Comparison of ENCODE assay signal across 19 cellular contexts in the genomic region with DNA sequence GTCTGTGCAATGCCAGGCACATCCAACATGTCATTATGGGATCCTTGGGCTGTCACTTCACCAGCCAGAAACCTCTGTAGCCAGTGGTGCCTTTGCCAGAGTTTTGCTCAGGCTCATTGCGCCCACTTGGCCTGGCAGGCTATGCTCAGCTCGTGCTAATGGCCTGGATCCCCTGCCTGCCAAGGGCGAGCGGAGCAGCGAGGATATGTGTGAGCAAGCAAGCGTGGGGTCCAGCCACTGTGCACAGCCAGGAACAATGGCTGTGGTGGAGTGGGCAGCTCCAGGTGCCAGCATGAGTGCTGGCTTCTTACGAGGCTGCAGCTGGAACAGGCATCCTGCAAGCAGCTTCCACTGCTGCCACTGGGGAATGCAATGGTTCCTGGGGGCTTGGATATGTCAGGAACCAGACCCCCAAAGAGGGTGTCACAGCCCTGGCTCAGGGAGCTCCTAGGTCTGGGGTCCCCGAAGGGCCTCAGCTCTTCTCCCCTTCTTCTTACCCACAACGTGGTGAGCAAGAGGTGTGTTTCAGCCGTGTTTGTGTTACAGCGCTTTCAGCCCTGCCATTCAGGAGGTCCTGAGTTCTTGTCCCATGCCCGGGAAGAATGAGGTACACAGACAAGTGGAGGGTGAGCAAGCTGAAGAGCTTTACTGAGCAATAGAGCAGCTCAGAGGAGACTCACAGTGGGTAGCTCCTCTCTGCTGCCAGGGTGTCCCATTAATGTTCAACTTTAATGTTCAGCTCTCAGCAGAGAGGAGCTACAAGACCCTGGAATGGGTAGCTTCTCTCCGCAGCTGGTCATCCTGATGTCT. TPM values are rescaled to one million over a fixed set of nuclear protein-coding genes. Genes with fewer than 3 reads are reported as not detected.
DNase-seq lines count a peak whose midpoint lies in the region; ATAC-seq, FAIRE-seq and TF ChIP-seq lines count a peak whose summit lies in the region.
"Had no signal": no experiment of that assay in that cellular context is flagged by ENCODE, and none has a peak within 500 bp of the region (broad histone marks: within the 10 kb centered on the region; RNA-seq: fewer than 3 reads in every experiment).

No MANE protein-coding gene starts in this region.

- no peak overlapping the region for H3K9ac ChIP-seq in kidney (ENCODE audit: low read length in 2 of 2)

- peak; percentile 36 for DNase-seq in DMS53 (lab: John Stamatoyannopoulos, UW)
- no peak for DNase-seq in DMS53 treated with DMSO at 0.1 percent for 48 hours (lab: John Stamatoyannopoulos, UW; ENCODE audit: unreplicated experiment)
- peak; percentile 82 for DNase-seq in RWPE2 (ENCODE audit: low spot score)
- peak; percentile 72 for DNase-seq in kidney
- no peak for DNase-seq in stomach
- no peak for DNase-seq in NCI-H82 treated with DMSO at 0.1 percent for 48 hours (lab: John Stamatoyannopoulos, UW; ENCODE audit: unreplicated experiment)
- DNase-seq: activated CD4-positive, alpha-beta T cell treated with anti-CD3 and anti-CD28 coated beads, Interleukin-2, amount 50 U/mL, for 1 hour; activated T-cell treated with anti-CD3 and anti-CD28 coated beads, Interleukin-2, amount 50 U/mL, for 1 hour; naive B cell; NCI-H1694 treated with DMSO at 0.1 percent for 48 hours; stimulated activated CD4-positive, alpha-beta T cell treated with anti-CD3 and anti-CD28 coated beads, Interleukin-12 subunit alpha, Interleukin-12 subunit beta, amount 100 ng/mL, for 4 hours; stimulated activated naive CD8-positive, alpha-beta T cell treated with anti-CD3 and anti-CD28 coated beads, Interleukin-15, Interleukin-2, amounts not matched to agents 100 U/mL and 50 U/mL, for 24 hours had no signal

- H3K27ac ChIP-seq in RWPE2 (ENCODE audit: poor library complexity, severe bottlenecking) (peak overlapping the region; percentile 99), kidney (ENCODE audit: low read depth in 2 of 2, low read length in 2 of 2) (peak overlapping the region; percentile 59 to 64), stomach (peak overlapping the region; percentile 69 to 94 (median 86))

- ATAC-seq in RWPE2 (ENCODE audit: low read depth) = no peak
- ATAC-seq in GM21825 (IDR thresholded peaks at IDR 0.05; ENCODE audit: unreplicated experiment) = no peak
- ATAC-seq in GM21515 (IDR thresholded peaks at IDR 0.05; ENCODE audit: unreplicated experiment) = no peak
- ATAC-seq: GM12878; stimulated activated naive CD8-positive, alpha-beta T cell treated with anti-CD3 and anti-CD28 coated beads, Interleukin-15, Interleukin-2, amounts not matched to agents 100 U/mL and 50 U/mL, for 24 hours had no signal

- 92 to 97% (median 95%) methylated on average over 4 to 13 of the region's 13 CpGs for WGBS in stomach, 5 donors

- intact Hi-C loops in kidney (cut with DNase I) = no loop called here
- intact Hi-C loops in stomach (cut with DNase I; ENCODE audit: low total_unique reads) = no loop called here

- peaks cover 68% of the 10 kb centered on the region for H3K4me1 ChIP-seq in RWPE2 (ENCODE audit: insufficient read depth, poor library complexity, severe bottlenecking)
- peaks cover 15 to 16% of the 10 kb centered on the region in 2 donors for H3K4me1 ChIP-seq in kidney (ENCODE audit: control insufficient read depth in 1 of 2, insufficient read depth in 1 of 2, low read depth in 1 of 2, low read length in 2 of 2)
- peaks cover 42 to 73% (median 56%) of the 10 kb centered on the region in 4 donors for H3K4me1 ChIP-seq in stomach

- H3K36me3 ChIP-seq in RWPE2 (ENCODE audit: low read depth) = no peaks in the 10 kb centered on the region
- no peaks in the 10 kb centered on the region for H3K36me3 ChIP-seq in kidney (ENCODE audit: control insufficient read depth in 1 of 2, insufficient read depth in 2 of 2, low read length in 2 of 2)
- no peaks in the 10 kb centered on the region for H3K36me3 ChIP-seq in stomach

- TF ChIP-seq EP300 in stomach (IDR thresholded peaks at IDR 0.05) = no peak

- no peaks in the 10 kb centered on the region for H3K9me3 ChIP-seq in RWPE2 (ENCODE audit: severe bottlenecking)
- no peaks in the 10 kb centered on the region for H3K9me3 ChIP-seq in kidney (ENCODE audit: control insufficient read depth in 1 of 2, low read length in 2 of 2)
- H3K9me3 ChIP-seq in stomach = no peaks in the 10 kb centered on the region

- TF ChIP-seq POLR2A in stomach (IDR thresholded peaks at IDR 0.05) = no peak

- TF ChIP-seq CTCF in RWPE2 (IDR thresholded peaks at IDR 0.05; ENCODE audit: poor library complexity, severe bottlenecking) (no peak), kidney (IDR thresholded peaks at IDR 0.05; ENCODE audit: borderline replicate concordance, extremely low read depth, insufficient read depth) (no peak), stomach (IDR thresholded peaks at IDR 0.05) (no peak)

- H3K4me3 ChIP-seq in RWPE2 (ENCODE audit: severe bottlenecking) (no peak overlapping the region), kidney (ENCODE audit: low read length in 2 of 2) (no peak overlapping the region), stomach (no peak overlapping the region)
- H3K4me3 ChIP-seq: GM12878, psoas muscle, SK-N-MC had no signal

- no peaks in the 10 kb centered on the region for H3K27me3 ChIP-seq in RWPE2 (ENCODE audit: insufficient read depth, poor library complexity, severe bottlenecking)
- no peaks in the 10 kb centered on the region for H3K27me3 ChIP-seq in stomach

- FAIRE-seq in kidney (lab: Jason Lieb, UNC) = no peak
- FAIRE-seq: bronchial epithelial cell, G401.6, GM12878 had no signal

RNA-seq across cellular contexts. Expression of a gene that starts 22.3 kb away (rescaled TPM):
- total RNA-seq in kidney = 49.9 TPM
- 23.4 TPM for polyA plus RNA-seq in kidney (ENCODE audit: insufficient read depth, low read depth, low replicate concordance)
- 10 to 100 TPM; 14.8 to 46.2 (median 19.6) TPM for total RNA-seq in stomach
- 10 to 100 TPM; 18.0 to 24.0 (median 23.8) TPM for polyA plus RNA-seq in stomach

Comparison
In these comparisons a context has a peak if more than half of its experiments do, and no peak if none do; other contexts are left out.
1. DNase-seq: peak in DMS53 (single experiment), RWPE2 (single experiment) and kidney (single experiment); none in DMS53 treated with DMSO at 0.1 percent for 48 hours (single experiment), stomach (single experiment) and NCI-H82 treated with DMSO at 0.1 percent for 48 hours (single experiment).
2. Peak in every context shown above with its lines, with median percentiles within 50 percentile points of each other: H3K27ac ChIP-seq.